In genomic region chrX:110182362-110182761, GRCh38 we compare ENCODE assay signal across 17 cellular contexts.
DNase-seq lines count a peak whose midpoint lies in the region; ATAC-seq and TF ChIP-seq lines count a peak whose summit lies in the region.
"Had no signal": no experiment of that assay in that cellular context is flagged by ENCODE, and none has a peak within 500 bp of the region (broad histone marks: within the 10 kb centered on the region; RNA-seq: fewer than 3 reads in every experiment).

No MANE protein-coding gene starts in this region.

- no peak for TF ChIP-seq CTCF in activated CD8-positive, alpha-beta T cell treated with anti-CD3 and anti-CD28 coated beads for 36 hours (IDR thresholded peaks at IDR 0.05)
- no peak for TF ChIP-seq CTCF in PC-9 (conservative IDR thresholded peaks at IDR 0.05)

- 0 out of 2 replicates have a peak, but pooled peaks cover 6% of the 10 kb centered on the region for H3K36me3 ChIP-seq in PC-9 (ENCODE audit: low read depth)
- H3K36me3 ChIP-seq: suprapubic skin had no signal

- peaks cover 17% of the 10 kb centered on the region for H3K4me1 Mint-ChIP-seq in activated CD8-positive, alpha-beta T cell treated with anti-CD3 and anti-CD28 coated beads for 36 hours (ENCODE audit: low read depth)
- H3K4me1 Mint-ChIP-seq in activated CD8-positive, alpha-beta T cell treated with anti-CD3 and anti-CD28 coated beads, Interleukin-2, amount 10 ng/mL, durations not matched to agents 7 days and 5 days (ENCODE audit: low read depth): peaks cover 5% of the 10 kb centered on the region

- H3K79me2 ChIP-seq in PC-9 (ENCODE audit: low read depth): no peaks in the 10 kb centered on the region

- CTCF ChIA-PET in activated CD8-positive, alpha-beta T cell treated with anti-CD3 and anti-CD28 coated beads for 36 hours (lab: Charles Lee): interaction anchor here (1.3 kb wide), 1 partner anchor 14 kb away, joined by 6 read pairs; no protein-coding TSS in a partner anchor
- CTCF ChIA-PET in activated CD8-positive, alpha-beta T cell treated with anti-CD3 and anti-CD28 coated beads, Interleukin-2, amount 10 ng/mL, durations not matched to agents 7 days and 5 days (lab: Charles Lee): interaction anchor here (1.0 to 1.5 kb wide), 2 partner anchors 18 to 226 kb away, joined by 3 to 4 read pairs; no protein-coding TSS in a partner anchor
- CTCF ChIA-PET in PC-9 (lab: Charles Lee): no interaction called here

- H3K9me3 Mint-ChIP-seq in activated CD8-positive, alpha-beta T cell treated with anti-CD3 and anti-CD28 coated beads for 36 hours: no peaks in the 10 kb centered on the region
- H3K9me3 Mint-ChIP-seq in activated CD8-positive, alpha-beta T cell treated with anti-CD3 and anti-CD28 coated beads, Interleukin-2, amount 10 ng/mL, durations not matched to agents 7 days and 5 days (ENCODE audit: insufficient read depth): peaks cover 4% of the 10 kb centered on the region

- no peak overlapping the region for H3K27ac ChIP-seq in PC-9
- H3K27ac ChIP-seq: suprapubic skin, VCaP had no signal

- H3K27ac Mint-ChIP-seq in activated CD8-positive, alpha-beta T cell treated with anti-CD3 and anti-CD28 coated beads for 36 hours: no peak overlapping the region
- H3K27ac Mint-ChIP-seq in activated CD8-positive, alpha-beta T cell treated with anti-CD3 and anti-CD28 coated beads, Interleukin-2, amount 10 ng/mL, durations not matched to agents 7 days and 5 days: no peak overlapping the region

- no peak overlapping the region for H3K4me3 ChIP-seq in PC-9
- H3K4me3 ChIP-seq: MG63, mucosa of descending colon, suprapubic skin had no signal

- H2AFZ ChIP-seq in PC-9: no peak overlapping the region

- 0 out of 2 replicates have a peak, but pooled peaks cover 5% of the 10 kb centered on the region for H3K9me3 ChIP-seq in PC-9 (ENCODE audit: insufficient read depth, low read depth)
- H3K9me3 ChIP-seq: mucosa of descending colon, suprapubic skin had no signal

- no TSS peak for BruUV-seq in PC-9 (replicated peaks; lab: Mats Ljungman, UMichigan)

- H3K27me3 Mint-ChIP-seq in activated CD8-positive, alpha-beta T cell treated with anti-CD3 and anti-CD28 coated beads for 36 hours: no peaks in the 10 kb centered on the region
- H3K27me3 Mint-ChIP-seq in activated CD8-positive, alpha-beta T cell treated with anti-CD3 and anti-CD28 coated beads, Interleukin-2, amount 10 ng/mL, durations not matched to agents 7 days and 5 days (ENCODE audit: low read depth): no peaks in the 10 kb centered on the region

- intact Hi-C loops in activated CD8-positive, alpha-beta T cell treated with anti-CD3 and anti-CD28 coated beads for 36 hours (cut with micrococcal nuclease): no loop called here
- intact Hi-C loops in PC-9 (cut with micrococcal nuclease; ENCODE audit: unreplicated experiment): loop anchor here (5.0 kb wide), 1 partner anchor 135 kb away; the partner anchor contains the start of gene AMMECR1

- no peak for DNase-seq in activated CD8-positive, alpha-beta T cell treated with anti-CD3 and anti-CD28 coated beads for 36 hours
- no peak for DNase-seq in activated CD8-positive, alpha-beta T cell treated with anti-CD3 and anti-CD28 coated beads, Interleukin-2, amount 10 ng/mL, durations not matched to agents 7 days and 5 days
- no peak for DNase-seq in stimulated activated naive CD8-positive, alpha-beta T cell treated with anti-CD3 and anti-CD28 coated beads, Interleukin-15, Interleukin-2, amounts not matched to agents 100 U/mL and 50 U/mL, for 24 hours
- DNase-seq in cerebellar nuclear complex (lab: John Stamatoyannopoulos, UW) (no peak), PC-9 (no peak)
- DNase-seq: ACHN, glutamatergic neuron, MG63, mucosa of descending colon, NCI-H187, NCI-H510A, OCI-M1 had no signal

- no peaks in the 10 kb centered on the region for H3K9me2 ChIP-seq in PC-9 (ENCODE audit: insufficient read depth)

- H3K36me3 Mint-ChIP-seq in activated CD8-positive, alpha-beta T cell treated with anti-CD3 and anti-CD28 coated beads for 36 hours (ENCODE audit: low read depth): peaks cover 15% of the 10 kb centered on the region
- peaks cover 3% of the 10 kb centered on the region for H3K36me3 Mint-ChIP-seq in activated CD8-positive, alpha-beta T cell treated with anti-CD3 and anti-CD28 coated beads, Interleukin-2, amount 10 ng/mL, durations not matched to agents 7 days and 5 days (ENCODE audit: low read depth)

- peaks cover 24% of the 10 kb centered on the region for H3F3A ChIP-seq in PC-9 (ENCODE audit: insufficient read depth, low read depth)

- peaks cover 35% of the 10 kb centered on the region for H3K4me1 ChIP-seq in PC-9 (replicated peaks; ENCODE audit: insufficient read depth)

- H3K4me2 ChIP-seq in PC-9: no peak overlapping the region

- POLR2A ChIA-PET in activated CD8-positive, alpha-beta T cell treated with anti-CD3 and anti-CD28 coated beads for 36 hours (lab: Charles Lee): no interaction called here
- POLR2A ChIA-PET in activated CD8-positive, alpha-beta T cell treated with anti-CD3 and anti-CD28 coated beads, Interleukin-2, amount 10 ng/mL, durations not matched to agents 7 days and 5 days (lab: Charles Lee): no interaction called here
- POLR2A ChIA-PET in PC-9 (lab: Charles Lee; ENCODE audit: unreplicated experiment): interaction anchor here (0.7 kb wide), 1 partner anchor 28 kb away, joined by 6 read pairs; no protein-coding TSS in a partner anchor

- no peak overlapping the region for H3K4me3 Mint-ChIP-seq in activated CD8-positive, alpha-beta T cell treated with anti-CD3 and anti-CD28 coated beads for 36 hours
- no peak overlapping the region for H3K4me3 Mint-ChIP-seq in activated CD8-positive, alpha-beta T cell treated with anti-CD3 and anti-CD28 coated beads, Interleukin-2, amount 10 ng/mL, durations not matched to agents 7 days and 5 days

- no peaks in the 10 kb centered on the region for H3K27me3 ChIP-seq in PC-9 (ENCODE audit: insufficient read depth, low read depth)
- H3K27me3 ChIP-seq: MG63, suprapubic skin had no signal

- ATAC-seq in activated CD8-positive, alpha-beta T cell treated with anti-CD3 and anti-CD28 coated beads for 36 hours: peak; percentile 30
- ATAC-seq in activated CD8-positive, alpha-beta T cell treated with anti-CD3 and anti-CD28 coated beads, Interleukin-2, amount 10 ng/mL, durations not matched to agents 7 days and 5 days: no peak
- ATAC-seq in HG03039 (IDR thresholded peaks at IDR 0.05; ENCODE audit: unreplicated experiment) (peak; percentile 67), esophagus mucosa (peak; percentile 39), GM21529 (IDR thresholded peaks at IDR 0.05; ENCODE audit: unreplicated experiment) (no peak)
- peak; percentile 55 for ATAC-seq in stimulated activated naive CD8-positive, alpha-beta T cell treated with anti-CD3 and anti-CD28 coated beads, Interleukin-15, Interleukin-2, amounts not matched to agents 100 U/mL and 50 U/mL, for 24 hours
- ATAC-seq: mucosa of descending colon had no signal

- H4K20me1 ChIP-seq in PC-9 (ENCODE audit: insufficient read depth): peaks cover 3% of the 10 kb centered on the region; the same call in 1 of the 2 replicates

Comparison
In these comparisons a context has a peak if more than half of its experiments do, and no peak if none do; other contexts are left out.
1. ATAC-seq: peak in activated CD8-positive, alpha-beta T cell treated with anti-CD3 and anti-CD28 coated beads for 36 hours (single experiment), HG03039 (single experiment), esophagus mucosa (single experiment) and stimulated activated naive CD8-positive, alpha-beta T cell treated with anti-CD3 and anti-CD28 coated beads, Interleukin-15, Interleukin-2, amounts not matched to agents 100 U/mL and 50 U/mL, for 24 hours (single experiment); none in activated CD8-positive, alpha-beta T cell treated with anti-CD3 and anti-CD28 coated beads, Interleukin-2, amount 10 ng/mL, durations not matched to agents 7 days and 5 days (single experiment) and GM21529 (single experiment).